Comparison of ENCODE assay signal across 1 cellular context in genomic region chr1:246159290-246160227, GRCh38.
A peak's percentile ranks its signal among the peaks of the same experiment; 100 is the strongest.
TF ChIP-seq lines count a peak whose summit lies in the region.

No MANE protein-coding gene starts in this region.

TF ChIP-seq in HepG2, 621 proteins besides CTCF, POLR2A, EP300 and RAD21 (continued from another document):
- peak; percentile 75; the same call in 1 of the 2 replicates for TF ChIP-seq PRDM15 (CRISPR knock-in tag; IDR thresholded peaks at IDR 0.05)
- no peak for TF ChIP-seq CEBPZ (IDR thresholded peaks at IDR 0.05; ENCODE audit: low read length)
- no peak for TF ChIP-seq ZNF142 (CRISPR knock-in tag; IDR thresholded peaks at IDR 0.05)
- no peak for TF ChIP-seq ZNF652 (CRISPR knock-in tag; IDR thresholded peaks at IDR 0.05; ENCODE audit: borderline replicate concordance, low read depth)
- TF ChIP-seq ZNF513 (CRISPR knock-in tag; conservative IDR thresholded peaks at IDR 0.05) = no peak
- no peak for TF ChIP-seq PHF8 (CRISPR knock-in tag; IDR thresholded peaks at IDR 0.05)
- 0 out of 2 replicates have a peak, but pooled peaks have one; percentile 13 for TF ChIP-seq ZNF121 (CRISPR knock-in tag; IDR thresholded peaks at IDR 0.05)
- TF ChIP-seq CEBPG (CRISPR knock-in tag; IDR thresholded peaks at IDR 0.05) = no peak
